1 cellular context compared by ENCODE assay signal in the genomic region with DNA sequence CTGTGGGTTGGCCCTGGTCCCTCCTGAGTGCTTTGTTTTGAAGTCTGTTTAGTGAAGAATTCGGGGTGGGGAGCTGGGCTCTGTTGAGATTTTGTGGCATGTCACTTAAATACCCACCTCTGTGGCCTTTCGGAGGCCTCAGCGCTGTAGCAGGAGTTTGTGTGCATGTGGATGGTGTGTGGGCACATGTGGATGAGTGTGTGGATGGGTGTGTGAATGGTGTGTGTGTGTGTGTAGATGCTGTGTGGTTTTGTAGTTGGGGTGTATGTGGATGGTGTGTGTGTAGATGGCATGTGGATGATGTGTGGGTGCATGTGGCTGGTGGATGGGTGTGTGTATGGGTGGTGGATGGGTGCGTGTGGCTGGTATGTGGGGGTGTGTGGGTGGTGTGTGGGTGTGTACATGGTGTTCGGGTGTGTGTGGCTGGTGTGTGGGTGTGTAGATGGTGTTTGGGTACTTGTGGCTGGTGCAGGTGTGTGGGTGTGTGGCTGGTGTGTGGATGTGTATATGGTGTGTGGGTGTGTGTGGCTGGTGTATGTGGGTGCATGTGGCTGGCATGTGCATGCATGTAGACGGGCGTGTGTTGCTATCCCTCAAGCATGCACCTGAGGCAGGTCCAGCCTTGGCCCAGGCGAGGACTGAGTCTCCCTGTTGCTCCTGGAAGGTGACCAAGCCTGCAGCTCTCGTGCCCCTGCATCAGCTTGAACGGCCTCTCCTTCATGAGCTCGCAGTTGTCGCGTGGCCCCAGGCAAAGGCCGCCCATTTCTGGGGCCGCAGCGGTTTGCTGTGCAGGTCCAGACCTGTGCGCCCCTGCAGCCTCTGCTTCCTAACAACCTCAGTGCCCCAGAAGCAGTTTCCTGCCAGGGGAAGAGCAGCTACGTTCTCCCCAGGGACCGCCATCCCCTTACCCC.
A peak's percentile ranks its signal among the peaks of the same experiment; 100 is the strongest.
TF ChIP-seq lines count a peak whose summit lies in the region.

No MANE protein-coding gene starts in this region.

TF ChIP-seq in GM12878, 131 proteins besides CTCF, POLR2A, EP300 and RAD21 (continued from another document):
- TF ChIP-seq RUNX3 (IDR thresholded peaks at IDR 0.05; ENCODE audit: low read length) = 0 out of 2 replicates have a peak, but pooled peaks have one; percentile 8
